31 cellular contexts compared by ENCODE assay signal in the genomic region with DNA sequence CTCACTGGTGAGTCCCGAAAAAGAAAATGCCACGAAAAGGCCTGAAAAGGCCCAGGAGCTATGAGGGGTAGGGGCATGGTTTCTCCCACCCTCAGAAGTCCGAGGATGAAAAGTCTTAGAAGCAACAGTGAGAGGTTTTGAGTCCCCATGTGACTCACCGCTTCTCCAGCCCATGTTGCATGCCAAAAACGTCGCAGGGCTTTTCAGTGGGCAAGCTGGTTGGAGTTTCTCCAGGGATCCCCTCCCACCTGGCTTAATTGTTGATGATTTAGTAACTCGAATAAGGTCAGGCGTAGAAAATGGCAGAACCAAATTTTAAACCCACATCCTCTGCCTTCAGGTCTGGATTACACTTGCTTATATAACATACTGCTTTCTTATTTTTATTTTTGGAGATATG.
"Had no signal": no experiment of that assay in that cellular context is flagged by ENCODE, and none has a peak within 500 bp of the region (broad histone marks: within the 10 kb centered on the region; RNA-seq: fewer than 3 reads in every experiment).

No MANE protein-coding gene starts in this region.

- H3K27ac Mint-ChIP-seq: activated naive CD4-positive, alpha-beta T cell treated with anti-CD3 and anti-CD28 coated beads for 36 hours; activated naive CD8-positive, alpha-beta T cell treated with anti-CD3 and anti-CD28 coated beads for 36 hours; activated T-helper 1 cell treated with anti-CD3 and anti-CD28 coated beads, Interleukin-12 subunit alpha, Interleukin-12 subunit beta, Interleukin-2, Interleukin-4 antibody, amounts not matched to agents 30 ng/mL and 10 ng/mL and 1 ng/mL, durations not matched to agents 14 hours and 24 hours and 36 hours; effector memory CD8-positive, alpha-beta T cell; naive thymus-derived CD8-positive, alpha-beta T cell; stimulated activated naive B cell treated with anti-CD40 and anti-IgM and Interleukin-4, amounts not matched to agents 10 μg/mL and 1 μg/mL and 100 μg/mL, for 72 hours had no signal

- H3K9me3 Mint-ChIP-seq: activated naive CD4-positive, alpha-beta T cell treated with anti-CD3 and anti-CD28 coated beads for 36 hours; activated naive CD8-positive, alpha-beta T cell treated with anti-CD3 and anti-CD28 coated beads for 36 hours; activated T-helper 1 cell treated with anti-CD3 and anti-CD28 coated beads, Interleukin-12 subunit alpha, Interleukin-12 subunit beta, Interleukin-2, Interleukin-4 antibody, amounts not matched to agents 30 ng/mL and 10 ng/mL and 1 ng/mL, durations not matched to agents 14 hours and 24 hours and 36 hours; central memory CD8-positive, alpha-beta T cell; effector memory CD8-positive, alpha-beta T cell had no signal

- H3K27ac ChIP-seq: adrenal gland, breast epithelium, colonic mucosa, parathyroid adenoma, right atrium auricular region, suprapubic skin, tibial artery, WERI-Rb-1 had no signal

- H3K36me3 Mint-ChIP-seq: activated naive CD8-positive, alpha-beta T cell treated with anti-CD3 and anti-CD28 coated beads for 36 hours; naive thymus-derived CD8-positive, alpha-beta T cell; stimulated activated naive B cell treated with anti-CD40 and anti-IgM and Interleukin-4, amounts not matched to agents 10 μg/mL and 1 μg/mL and 100 μg/mL, for 72 hours had no signal

- H3K4me1 ChIP-seq: adrenal gland, breast epithelium, colonic mucosa, parathyroid adenoma, right atrium auricular region, suprapubic skin had no signal

- H3K79me2 ChIP-seq: parathyroid adenoma had no signal

- H2AFZ ChIP-seq: parathyroid adenoma had no signal

- DNase-seq: activated CD4-positive, alpha-beta T cell treated with anti-CD3 and anti-CD28 coated beads for 48 hours; activated CD4-positive, alpha-beta T cell treated with anti-CD3 and anti-CD28 coated beads, Interleukin-2, amount 50 U/mL, for 48 hours; activated CD8-positive, alpha-beta memory T cell treated with anti-CD3 and anti-CD28 coated beads for 24 hours; activated effector memory CD4-positive, alpha-beta T cell treated with anti-CD3 and anti-CD28 coated beads, Interleukin-2, amount 50 U/mL, for 16 hours; activated naive CD4-positive, alpha-beta T cell treated with anti-CD3 and anti-CD28 coated beads for 36 hours; activated naive CD8-positive, alpha-beta T cell treated with anti-CD3 and anti-CD28 coated beads for 36 hours; adrenal gland; aorta; colonic mucosa; effector memory CD8-positive, alpha-beta T cell; erythroblast; foreskin fibroblast; head of caudate nucleus; hippocampal formation; left colon; midbrain; naive thymus-derived CD8-positive, alpha-beta T cell; occipital lobe; stimulated activated CD4-positive, alpha-beta T cell treated with anti-CD3 and anti-CD28 coated beads, Interleukin-15, amount 100 ng/mL, for 24 hours; stimulated activated CD4-positive, alpha-beta T cell treated with anti-CD3 and anti-CD28 coated beads, Interleukin-2, amount 100 ng/mL, for 24 hours; stimulated activated naive B cell treated with anti-CD40 and anti-IgM and Interleukin-4, amounts not matched to agents 10 μg/mL and 1 μg/mL and 100 μg/mL, for 72 hours; tibial artery; WERI-Rb-1 had no signal

- H3K4me3 ChIP-seq: adrenal gland, breast epithelium, colonic mucosa, right atrium auricular region, suprapubic skin, tibial artery had no signal

- H3K4me3 Mint-ChIP-seq: activated naive CD4-positive, alpha-beta T cell treated with anti-CD3 and anti-CD28 coated beads for 36 hours; activated naive CD8-positive, alpha-beta T cell treated with anti-CD3 and anti-CD28 coated beads for 36 hours; activated T-helper 1 cell treated with anti-CD3 and anti-CD28 coated beads, Interleukin-12 subunit alpha, Interleukin-12 subunit beta, Interleukin-2, Interleukin-4 antibody, amounts not matched to agents 30 ng/mL and 10 ng/mL and 1 ng/mL, durations not matched to agents 14 hours and 24 hours and 36 hours; central memory CD8-positive, alpha-beta T cell; effector memory CD8-positive, alpha-beta T cell; naive thymus-derived CD8-positive, alpha-beta T cell; neural crest cell; stimulated activated naive B cell treated with anti-CD40 and anti-IgM and Interleukin-4, amounts not matched to agents 10 μg/mL and 1 μg/mL and 100 μg/mL, for 72 hours had no signal

- H3K27me3 ChIP-seq: adrenal gland, breast epithelium, colonic mucosa, right atrium auricular region, suprapubic skin, tibial artery had no signal

- H3K27me3 Mint-ChIP-seq: activated naive CD8-positive, alpha-beta T cell treated with anti-CD3 and anti-CD28 coated beads for 36 hours; naive thymus-derived CD8-positive, alpha-beta T cell; stimulated activated naive B cell treated with anti-CD40 and anti-IgM and Interleukin-4, amounts not matched to agents 10 μg/mL and 1 μg/mL and 100 μg/mL, for 72 hours had no signal

- H3K4me1 Mint-ChIP-seq: activated naive CD8-positive, alpha-beta T cell treated with anti-CD3 and anti-CD28 coated beads for 36 hours; central memory CD8-positive, alpha-beta T cell; stimulated activated naive B cell treated with anti-CD40 and anti-IgM and Interleukin-4, amounts not matched to agents 10 μg/mL and 1 μg/mL and 100 μg/mL, for 72 hours had no signal

- H3K36me3 ChIP-seq: adrenal gland, breast epithelium, colonic mucosa, right atrium auricular region, suprapubic skin, tibial artery, WERI-Rb-1 had no signal

- ATAC-seq: activated CD4-positive, CD25-positive, alpha-beta regulatory T cell treated with anti-CD3 and anti-CD28 coated beads, Interleukin-2, amount 50 U/mL, for 24 hours; effector memory CD8-positive, alpha-beta T cell; left colon; naive thymus-derived CD8-positive, alpha-beta T cell; stimulated activated naive B cell treated with anti-CD40 and anti-IgM and Interleukin-4, amounts not matched to agents 10 μg/mL and 1 μg/mL and 100 μg/mL, for 72 hours had no signal
